In genomic region chr16:68233835-68234187, GRCh38 we compare ENCODE assay signal across 14 cellular contexts. TPM values are rescaled to one million over a fixed set of nuclear protein-coding genes. Genes with fewer than 3 reads are reported as not detected.
A peak's percentile ranks its signal among the peaks of the same experiment; 100 is the strongest.
DNase-seq lines count a peak whose midpoint lies in the region; ATAC-seq, FAIRE-seq and TF ChIP-seq lines count a peak whose summit lies in the region.
"Had no signal": no experiment of that assay in that cellular context is flagged by ENCODE, and none has a peak within 500 bp of the region (broad histone marks: within the 10 kb centered on the region; RNA-seq: fewer than 3 reads in every experiment).

No MANE protein-coding gene starts in this region.

- no peak overlapping the region for H2BK120ac ChIP-seq in H1 (replicated peaks; ENCODE audit: low read depth, low read length)

- H3K36me3 Mint-ChIP-seq in IgD-negative memory B cell, result peaks cover 2% of the 10 kb centered on the region
- H3K36me3 Mint-ChIP-seq in naive thymus-derived CD4-positive, alpha-beta T cell, result peaks cover 0 to 6% (median 4%) of the 10 kb centered on the region in 5 donors

- peaks cover 1% of the 10 kb centered on the region for H3K27me3 Mint-ChIP-seq in IgD-negative memory B cell
- H3K27me3 Mint-ChIP-seq in naive thymus-derived CD4-positive, alpha-beta T cell, result peaks cover 0 to 13% (median 0%) of the 10 kb centered on the region in 5 donors
- H3K27me3 Mint-ChIP-seq: activated CD4-positive, alpha-beta memory T cell treated with anti-CD3 and anti-CD28 coated beads for 36 hours; central memory CD8-positive, alpha-beta T cell; T-helper 17 cell had no signal

- no peak overlapping the region; the same call in 1 of the 2 replicates for H2BK12ac ChIP-seq in H1 (ENCODE audit: low read depth, low read length)

- peaks cover 22% of the 10 kb centered on the region for H3K23me2 ChIP-seq in H1 (ENCODE audit: low read depth, low read length)

- H2BK20ac ChIP-seq in H1 (ENCODE audit: low read length), result no peak overlapping the region

- no peak overlapping the region for H3K9ac ChIP-seq in H1 (replicated peaks in 1 of 4; ENCODE audit: extremely low read depth in 1 of 4, low read depth in 3 of 4, low read length in 3 of 4)

- H2BK15ac ChIP-seq in H1 (ENCODE audit: low read length), result no peak overlapping the region

- CTCF ChIA-PET in H1 (lab: Charles Lee; ENCODE audit: partially characterized antibody), result interaction anchor here (0.5 to 1.5 kb wide), 6 partner anchors 15 to 173 kb away, joined by 3 to 13 read pairs (median 4); no protein-coding TSS in a partner anchor
- CTCF ChIA-PET in naive thymus-derived CD4-positive, alpha-beta T cell (lab: Charles Lee), result interaction anchor here (0.6 to 0.7 kb wide), 3 partner anchors 44 to 115 kb away, joined by 3 to 4 read pairs (median 3); no protein-coding TSS in a partner anchor

- H3K4me3 Mint-ChIP-seq in IgD-negative memory B cell, result peak overlapping the region in 1 of 4 donors; percentile 2
- peak overlapping the region in 1 of 10 donors; percentile 1 for H3K4me3 Mint-ChIP-seq in naive thymus-derived CD4-positive, alpha-beta T cell
- H3K4me3 Mint-ChIP-seq: activated CD4-positive, alpha-beta memory T cell treated with anti-CD3 and anti-CD28 coated beads for 36 hours; T-helper 17 cell had no signal

- DNase-seq in H1 (ENCODE audit: low read depth in 1 of 2, low spot score in 2 of 2) (no peak), GDM1 (lab: John Stamatoyannopoulos, UW) (no peak), NCI-H748 treated with DMSO at 0.1 percent for 48 hours (lab: John Stamatoyannopoulos, UW) (no peak)
- DNase-seq in naive thymus-derived CD4-positive, alpha-beta T cell, result no peak
- DNase-seq in stimulated activated CD4-positive, alpha-beta T cell treated with anti-CD3 and anti-CD28 coated beads, Interleukin-15, amount 100 ng/mL, for 24 hours, result no peak
- DNase-seq: ACHN; activated CD4-positive, alpha-beta memory T cell treated with anti-CD3 and anti-CD28 coated beads for 36 hours; T-helper 17 cell had no signal

- H3K23ac ChIP-seq in H1 (ENCODE audit: insufficient read length), result no peak overlapping the region

- no peak for TF ChIP-seq CTCF in 22Rv1 (IDR thresholded peaks at IDR 0.05)
- no peak for TF ChIP-seq CTCF in H1 (IDR thresholded peaks at IDR 0.05; ENCODE audit: control extremely low read depth in 1 of 3, insufficient read depth in 1 of 3, low read depth in 1 of 3, low read length in 3 of 3)

- peak overlapping the region in 2 of 4 experiments; percentile 81 to 84; a peak in 4 of 8 replicates for H3K4me3 ChIP-seq in H1 (ENCODE audit: extremely low read depth in 1 of 4, insufficient read depth in 2 of 4, low read depth in 3 of 4, low read length in 4 of 4)
- H3K4me3 ChIP-seq in naive thymus-derived CD4-positive, alpha-beta T cell (ENCODE audit: low read length), result no peak overlapping the region

- intact Hi-C loops in naive thymus-derived CD4-positive, alpha-beta T cell (cut with micrococcal nuclease), result loop anchor here in 1 of 2 donors (10.0 kb wide), 1 partner anchor 569 kb away; the partner anchor contains the start of genes ACD, C16orf86, ENKD1 and PARD6A

- no peak overlapping the region for H3K56ac ChIP-seq in H1 (replicated peaks; ENCODE audit: insufficient read length, low read depth, low read length)

- peak overlapping the region in 2 of 3 donors; percentile 3 to 59 for H3K27ac Mint-ChIP-seq in IgD-negative memory B cell
- H3K27ac Mint-ChIP-seq in naive thymus-derived CD4-positive, alpha-beta T cell, result peak overlapping the region in 7 of 9 donors; percentile 23 to 81 (median 52)
- H3K27ac Mint-ChIP-seq: activated CD4-positive, alpha-beta memory T cell treated with anti-CD3 and anti-CD28 coated beads for 36 hours had no signal

- H3K4me1 Mint-ChIP-seq in IgD-negative memory B cell, result peaks cover 19 to 34% (median 25%) of the 10 kb centered on the region in 3 donors
- H3K4me1 Mint-ChIP-seq in naive thymus-derived CD4-positive, alpha-beta T cell, result peaks cover 26 to 43% (median 35%) of the 10 kb centered on the region in 7 donors

- peaks cover 21 to 33% of the 10 kb centered on the region in 2 experiments for H4K20me1 ChIP-seq in H1 (replicated peaks in 1 of 2; ENCODE audit: control insufficient read depth in 1 of 2, insufficient read depth in 2 of 2, low read length in 2 of 2)

- no peak overlapping the region for H4K91ac ChIP-seq in H1 (replicated peaks; ENCODE audit: insufficient read length, low read length)

- no peak for FAIRE-seq in H1 (lab: Jason Lieb, UNC)
- FAIRE-seq: H54 had no signal

- H3K4me1 ChIP-seq in H1 (replicated peaks in 1 of 4; ENCODE audit: control insufficient read depth in 3 of 4, insufficient read depth in 4 of 4, low read length in 3 of 4), result peaks cover 0 to 24% (median 19%) of the 10 kb centered on the region in 4 experiments; a peak in 5 of 7 replicates
- H3K4me1 ChIP-seq in naive thymus-derived CD4-positive, alpha-beta T cell (ENCODE audit: control insufficient read depth in 2 of 2, insufficient read depth in 2 of 2, low read length in 2 of 2), result peaks cover 6 to 16% of the 10 kb centered on the region in 2 donors

- H3K4ac ChIP-seq in H1 (replicated peaks; ENCODE audit: insufficient read length, low read depth, low read length), result no peak overlapping the region

- no peak overlapping the region for H4K8ac ChIP-seq in H1 (ENCODE audit: extremely low read depth, insufficient read depth, low read length)

- H3K9me3 Mint-ChIP-seq in IgD-negative memory B cell, result no peaks in the 10 kb centered on the region
- H3K9me3 Mint-ChIP-seq in naive thymus-derived CD4-positive, alpha-beta T cell, result peaks cover 0 to 3% (median 0%) of the 10 kb centered on the region in 11 donors
- H3K9me3 Mint-ChIP-seq: activated CD4-positive, alpha-beta memory T cell treated with anti-CD3 and anti-CD28 coated beads for 36 hours; central memory CD8-positive, alpha-beta T cell had no signal

- no peak for ATAC-seq in naive thymus-derived CD4-positive, alpha-beta T cell
- no peak for ATAC-seq in GM21723 (IDR thresholded peaks at IDR 0.05; ENCODE audit: unreplicated experiment)

- no peak overlapping the region for H4K5ac ChIP-seq in H1 (ENCODE audit: insufficient read length, low read depth, low read length)

- no peak overlapping the region for H2AFZ ChIP-seq in H1 (ENCODE audit: low read length)

- H2BK5ac ChIP-seq in H1 (ENCODE audit: low read depth, low read length), result peak overlapping the region; percentile 93; the same call in 1 of the 2 replicates

- WGBS in H1 (ENCODE audit: extremely low coverage in 1 of 2, insufficient coverage in 1 of 2, insufficient read length in 1 of 2, insufficient replicate concordance in 2 of 2, low coverage in 1 of 2, low lambda C conversion rate in 2 of 2, missing lambda C conversion rate in 1 of 2), 2 experiments, result 81% methylated on average over 8 of the region's 8 CpGs; no CpG with 5 or more reads in 1 of the 2 experiments

- TF ChIP-seq EP300 in H1 (IDR thresholded peaks at IDR 0.05; ENCODE audit: borderline replicate concordance in 1 of 2, low read depth in 2 of 2, low read length in 2 of 2), result no peak

- POLR2A ChIA-PET in H1 (lab: Charles Lee; ENCODE audit: partially characterized antibody), result interaction anchor here (1.0 to 5.9 kb wide), 8 partner anchors 9 to 427 kb away, joined by 3 to 61 read pairs (median 3); partner anchors contain the start of genes NFATC3, PLA2G15, RANBP10 and TSNAXIP1
- POLR2A ChIA-PET in naive thymus-derived CD4-positive, alpha-beta T cell (lab: Charles Lee), result no interaction called here

- no peak overlapping the region for H3K14ac ChIP-seq in H1 (ENCODE audit: insufficient read length)

- H3K27me3 ChIP-seq in H1 (replicated peaks in 1 of 4; ENCODE audit: control insufficient read depth in 3 of 4, extremely low read depth in 1 of 4, insufficient read depth in 3 of 4, low read length in 3 of 4), result no peaks in the 10 kb centered on the region
- no peaks in the 10 kb centered on the region for H3K27me3 ChIP-seq in naive thymus-derived CD4-positive, alpha-beta T cell (ENCODE audit: control insufficient read depth in 2 of 2, insufficient read depth in 2 of 2, low read length in 2 of 2)

- H3K27ac ChIP-seq in 22Rv1 (peak overlapping the region; percentile 100), H1 (ENCODE audit: low read depth, low read length) (no peak overlapping the region)
- H3K27ac ChIP-seq in naive thymus-derived CD4-positive, alpha-beta T cell (ENCODE audit: low read depth, low read length), result peak overlapping the region; percentile 11

- H3K4me2 ChIP-seq in H1 (ENCODE audit: insufficient read depth in 1 of 2, low read depth in 2 of 2, low read length in 2 of 2), result peak overlapping the region; percentile 99

- no peak for TF ChIP-seq RAD21 in H1 (IDR thresholded peaks at IDR 0.05 in 1 of 2, conservative IDR thresholded peaks at IDR 0.05 in 1 of 2; ENCODE audit: low read depth in 2 of 2, low read length in 2 of 2)

- no peak overlapping the region for H3K18ac ChIP-seq in H1 (ENCODE audit: extremely low read depth, low read length)

- peaks cover 5 to 19% of the 10 kb centered on the region in 2 experiments for H3K79me2 ChIP-seq in H1 (ENCODE audit: control insufficient read depth in 1 of 2, insufficient read depth in 2 of 2, low read length in 2 of 2)

- peaks cover 5% of the 10 kb centered on the region; the same call in 1 of the 2 replicates for H3K79me1 ChIP-seq in H1 (ENCODE audit: low read depth, low read length)

- peaks cover 9 to 32% (median 29%) of the 10 kb centered on the region in 4 experiments for H3K36me3 ChIP-seq in H1 (ENCODE audit: control insufficient read depth in 2 of 4, insufficient read depth in 4 of 4, low read length in 3 of 4)
- H3K36me3 ChIP-seq in naive thymus-derived CD4-positive, alpha-beta T cell (ENCODE audit: control insufficient read depth in 2 of 3, insufficient read depth in 3 of 3, low read length in 3 of 3), result peaks cover 0 to 20% (median 0%) of the 10 kb centered on the region in 3 experiments

- no peak overlapping the region for H2AK5ac ChIP-seq in H1 (ENCODE audit: low read depth, low read length)

- TF ChIP-seq POLR2A in H1 (IDR thresholded peaks at IDR 0.05; ENCODE audit: control extremely low read depth in 1 of 2, low read depth in 2 of 2, low read length in 2 of 2), result no peak

- no peaks in the 10 kb centered on the region for H3K9me3 ChIP-seq in H1 (ENCODE audit: insufficient read depth in 2 of 2, low read depth in 1 of 2, low read length in 1 of 2)
- no peaks in the 10 kb centered on the region for H3K9me3 ChIP-seq in naive thymus-derived CD4-positive, alpha-beta T cell (ENCODE audit: control insufficient read depth in 2 of 3, low read length in 3 of 3)

RNA-seq across cellular contexts. Expression of gene ESRP2, which starts 2.1 kb away (rescaled TPM):
- polyA plus RNA-seq in IgD-negative memory B cell, result 0.48 TPM
- 45.8 and 50.3 TPM in 2 replicates for total RNA-seq in H1 (2021; fragmentation: NEBNext Ultra II Directional; extraction: Animal tissue kit (Norgen Biotek cat#: 25700))
- polyA plus RNA-seq in H1 (2011; rRNA removed), result 35.1 and 52.8 TPM in 2 replicates
- polyA plus RNA-seq in H1 (2011; cell fraction: cytosol; rRNA removed), result 35.5 TPM
- polyA plus RNA-seq in H1 (2011; cell fraction: nucleus; rRNA removed), result 118 TPM
- polyA plus RNA-seq in H1 (2012, experiment 1 of 2), result 31.5 to 37.1 TPM (median 35.1 TPM) in 4 replicates
- 24.8 TPM for polyA plus RNA-seq in H1 (2012, experiment 2 of 2)
- 27.5 TPM for polyA plus RNA-seq in H1 (2013, experiment 1 of 2)
- 25.4 TPM for polyA plus RNA-seq in H1 (2013, experiment 2 of 2)
- polyA minus RNA-seq in H1 (2011; rRNA and poly(A)+ RNA removed), result 47.5 and 54.4 TPM in 2 replicates
- polyA minus RNA-seq in H1 (2011; cell fraction: cytosol; rRNA and poly(A)+ RNA removed), result 41.2 TPM
- 62.7 TPM for polyA minus RNA-seq in H1 (2011; cell fraction: nucleus; rRNA and poly(A)+ RNA removed)
- total RNA-seq in naive thymus-derived CD4-positive, alpha-beta T cell, result not detected
- under 1 TPM; 0.11 to 0.29 TPM for polyA plus RNA-seq in naive thymus-derived CD4-positive, alpha-beta T cell
- total RNA-seq: skeletal muscle tissue had no signal

RNA-seq across cellular contexts. Expression of gene PLA2G15, which starts 11.4 kb away (rescaled TPM):
- polyA plus RNA-seq in IgD-negative memory B cell (8.2 TPM), H1 (2011; rRNA removed) (12.0 and 13.6 TPM in 2 replicates)
- total RNA-seq in H1 (2021; fragmentation: NEBNext Ultra II Directional; extraction: Animal tissue kit (Norgen Biotek cat#: 25700)), result 10.0 and 11.2 TPM in 2 replicates
- polyA plus RNA-seq in H1 (2011; cell fraction: cytosol; rRNA removed), result 7.9 TPM
- polyA plus RNA-seq in H1 (2011; cell fraction: nucleus; rRNA removed), result 13.4 TPM
- polyA plus RNA-seq in H1 (2012, experiment 1 of 2), result 4.9 to 9.3 TPM (median 7.3 TPM) in 4 replicates
- 11.3 TPM for polyA plus RNA-seq in H1 (2012, experiment 2 of 2)
- 7.8 TPM for polyA plus RNA-seq in H1 (2013, experiment 1 of 2)
- 8.7 TPM for polyA plus RNA-seq in H1 (2013, experiment 2 of 2)
- polyA minus RNA-seq in H1 (2011; rRNA and poly(A)+ RNA removed), result 9.2 and 9.6 TPM in 2 replicates
- 5.4 TPM for polyA minus RNA-seq in H1 (2011; cell fraction: cytosol; rRNA and poly(A)+ RNA removed)
- polyA minus RNA-seq in H1 (2011; cell fraction: nucleus; rRNA and poly(A)+ RNA removed), result 6.3 TPM
- 10 to 100 TPM in 2 of 5 experiments, 1 to 10 TPM in 3; 8.5 to 16.8 (median 9.9) TPM for total RNA-seq in naive thymus-derived CD4-positive, alpha-beta T cell
- polyA plus RNA-seq in naive thymus-derived CD4-positive, alpha-beta T cell, result 10 to 100 TPM in 1 of 2 donors, 1 to 10 TPM in 1; 6.8 to 15.6 TPM

RNA-seq across cellular contexts. Expression of gene SLC7A6, which starts 30.5 kb away (rescaled TPM):
- polyA plus RNA-seq in IgD-negative memory B cell, result 13.8 TPM
- total RNA-seq in H1 (2021; fragmentation: NEBNext Ultra II Directional; extraction: Animal tissue kit (Norgen Biotek cat#: 25700)), result 29.2 and 37.8 TPM in 2 replicates
- 28.0 and 34.7 TPM in 2 replicates for polyA plus RNA-seq in H1 (2011; rRNA removed)
- 17.7 TPM for polyA plus RNA-seq in H1 (2011; cell fraction: cytosol; rRNA removed)
- 73.9 TPM for polyA plus RNA-seq in H1 (2011; cell fraction: nucleus; rRNA removed)
- polyA plus RNA-seq in H1 (2012, experiment 1 of 2), result 11.9 to 18.2 TPM (median 14.7 TPM) in 4 replicates
- polyA plus RNA-seq in H1 (2012, experiment 2 of 2), result 6.2 TPM
- 26.6 TPM for polyA plus RNA-seq in H1 (2013, experiment 1 of 2)
- 28.4 TPM for polyA plus RNA-seq in H1 (2013, experiment 2 of 2)
- 49.7 and 81.3 TPM in 2 replicates for polyA minus RNA-seq in H1 (2011; rRNA and poly(A)+ RNA removed)
- polyA minus RNA-seq in H1 (2011; cell fraction: cytosol; rRNA and poly(A)+ RNA removed), result 12.5 TPM
- polyA minus RNA-seq in H1 (2011; cell fraction: nucleus; rRNA and poly(A)+ RNA removed), result 25.6 TPM
- total RNA-seq in naive thymus-derived CD4-positive, alpha-beta T cell, result 100 to 1,000 TPM; 112 to 248 (median 207) TPM
- polyA plus RNA-seq in naive thymus-derived CD4-positive, alpha-beta T cell, result 10 to 100 TPM; 29.3 to 31.1 TPM

Comparison
In these comparisons a context has a peak if more than half of its experiments do, and no peak if none do; other contexts are left out.
1. RNA of gene ESRP2, which starts 2.1 kb away (polyA plus RNA-seq): 24.8 to 118 TPM in H1; 0.48 TPM in IgD-negative memory B cell (single experiment) and 0.11 to 0.29 TPM in naive thymus-derived CD4-positive, alpha-beta T cell; every median in the first group is over 10 times any median in the second.